1 cellular context compared by ENCODE assay signal in the genomic region with DNA sequence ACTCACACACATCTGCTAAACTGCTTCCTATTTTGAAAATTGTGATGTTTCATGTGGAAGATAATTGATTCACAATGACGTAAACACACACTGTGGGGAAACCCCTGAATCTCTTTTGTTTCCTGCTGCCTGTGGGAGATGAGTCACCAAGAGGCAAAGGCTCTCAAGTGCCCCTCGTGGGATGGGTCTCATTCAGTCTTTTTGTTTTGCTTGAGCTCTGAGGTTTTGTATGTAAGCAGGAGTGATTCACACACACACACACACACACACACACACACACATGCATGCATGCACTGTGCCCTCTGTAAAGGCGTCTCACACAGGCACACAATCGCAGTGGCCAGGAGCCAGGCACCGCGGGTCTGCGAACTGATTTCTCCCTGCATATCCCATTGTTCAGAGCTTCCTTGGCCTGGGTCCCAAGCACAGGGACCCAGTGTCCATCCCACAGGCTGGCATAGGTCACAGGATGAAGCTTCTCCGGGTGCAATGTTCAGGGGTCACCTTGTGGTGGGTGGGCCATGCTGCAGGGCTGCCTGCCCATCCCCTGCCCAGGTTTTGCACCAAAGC.
TF ChIP-seq lines count a peak whose summit lies in the region.

No MANE protein-coding gene starts in this region.

TF ChIP-seq in GM12878, 131 proteins besides CTCF, POLR2A, EP300 and RAD21 (continued from another document):
- TF ChIP-seq IRF4 (IDR thresholded peaks at IDR 0.05; ENCODE audit: low read depth, low read length) (peak; percentile 64), ZNF207 (IDR thresholded peaks at IDR 0.05; ENCODE audit: borderline replicate concordance) (no peak; the same call in 1 of the 2 replicates), CREB1 (IDR thresholded peaks at IDR 0.05; ENCODE audit: low read depth) (peak; percentile 88), TCF7 (IDR thresholded peaks at IDR 0.05; ENCODE audit: borderline replicate concordance) (no peak), EGR1 (IDR thresholded peaks at IDR 0.05; ENCODE audit: borderline replicate concordance in 1 of 2, low read depth in 2 of 2, low read length in 2 of 2) (no peak), ZNF217 (IDR thresholded peaks at IDR 0.05) (no peak), ZBTB40 (IDR thresholded peaks at IDR 0.05; ENCODE audit: borderline replicate concordance) (no peak), CHD4 (IDR thresholded peaks at IDR 0.05) (no peak), MTA2 (IDR thresholded peaks at IDR 0.05; ENCODE audit: low read depth) (peak; percentile 95), BMI1 (IDR thresholded peaks at IDR 0.05; ENCODE audit: borderline replicate concordance) (peak; percentile 61), MLLT1 (IDR thresholded peaks at IDR 0.05) (0 out of 2 replicates have a peak, but pooled peaks have one; percentile 30), ZBTB4 (CRISPR knock-in tag; IDR thresholded peaks at IDR 0.05) (no peak), KAT2A (conservative IDR thresholded peaks at IDR 0.05; ENCODE audit: control insufficient read depth, low read depth, low read length) (no peak), SUPT20H (IDR thresholded peaks at IDR 0.05; ENCODE audit: borderline replicate concordance, control insufficient read depth, low read depth, low read length) (no peak), RELA (IDR thresholded peaks at IDR 0.05; ENCODE audit: borderline replicate concordance, partially characterized antibody) (peak; percentile 75), TAF1 (IDR thresholded peaks at IDR 0.05; ENCODE audit: borderline replicate concordance, low read depth, low read length) (no peak), GABPA (IDR thresholded peaks at IDR 0.05; ENCODE audit: low read depth) (no peak), ZNF687 (IDR thresholded peaks at IDR 0.05) (no peak), POU2F2 (IDR thresholded peaks at IDR 0.05; ENCODE audit: borderline replicate concordance, low read depth, low read length) (peak; percentile 80; the same call in 1 of the 3 replicates), FOXM1 (IDR thresholded peaks at IDR 0.05; ENCODE audit: low read depth, low read length) (no peak; the same call in 1 of the 2 replicates), ZNF274 (IDR thresholded peaks at IDR 0.05; ENCODE audit: insufficient read depth, insufficient read length) (no peak), KDM1A (IDR thresholded peaks at IDR 0.05; ENCODE audit: borderline replicate concordance) (no peak), SIN3A (IDR thresholded peaks at IDR 0.05; ENCODE audit: low read depth, low read length) (no peak), RBBP5 (conservative IDR thresholded peaks at IDR 0.05) (no peak), IKZF2 (IDR thresholded peaks at IDR 0.05) (peak; percentile 79 to 85), CBFB (IDR thresholded peaks at IDR 0.05; ENCODE audit: low read depth) (no peak), NFXL1 (IDR thresholded peaks at IDR 0.05; ENCODE audit: borderline replicate concordance) (no peak), RFX5 (IDR thresholded peaks at IDR 0.05; ENCODE audit: low read depth, low read length) (no peak), RUNX3 (IDR thresholded peaks at IDR 0.05; ENCODE audit: low read length) (peak; percentile 60; the same call in 1 of the 2 replicates), SIX5 (IDR thresholded peaks at IDR 0.05; ENCODE audit: low read depth, low read length, severe bottlenecking) (no peak), CREM (IDR thresholded peaks at IDR 0.05; ENCODE audit: low read depth) (peak; percentile 86)
- TF ChIP-seq, protein P1, sequence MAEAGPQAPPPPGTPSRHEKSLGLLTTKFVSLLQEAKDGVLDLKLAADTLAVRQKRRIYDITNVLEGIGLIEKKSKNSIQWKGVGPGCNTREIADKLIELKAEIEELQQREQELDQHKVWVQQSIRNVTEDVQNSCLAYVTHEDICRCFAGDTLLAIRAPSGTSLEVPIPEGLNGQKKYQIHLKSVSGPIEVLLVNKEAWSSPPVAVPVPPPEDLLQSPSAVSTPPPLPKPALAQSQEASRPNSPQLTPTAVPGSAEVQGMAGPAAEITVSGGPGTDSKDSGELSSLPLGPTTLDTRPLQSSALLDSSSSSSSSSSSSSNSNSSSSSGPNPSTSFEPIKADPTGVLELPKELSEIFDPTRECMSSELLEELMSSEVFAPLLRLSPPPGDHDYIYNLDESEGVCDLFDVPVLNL (IDR thresholded peaks at IDR 0.05; ENCODE audit: low read depth, low read length), result no peak
- TF ChIP-seq, protein P2, sequence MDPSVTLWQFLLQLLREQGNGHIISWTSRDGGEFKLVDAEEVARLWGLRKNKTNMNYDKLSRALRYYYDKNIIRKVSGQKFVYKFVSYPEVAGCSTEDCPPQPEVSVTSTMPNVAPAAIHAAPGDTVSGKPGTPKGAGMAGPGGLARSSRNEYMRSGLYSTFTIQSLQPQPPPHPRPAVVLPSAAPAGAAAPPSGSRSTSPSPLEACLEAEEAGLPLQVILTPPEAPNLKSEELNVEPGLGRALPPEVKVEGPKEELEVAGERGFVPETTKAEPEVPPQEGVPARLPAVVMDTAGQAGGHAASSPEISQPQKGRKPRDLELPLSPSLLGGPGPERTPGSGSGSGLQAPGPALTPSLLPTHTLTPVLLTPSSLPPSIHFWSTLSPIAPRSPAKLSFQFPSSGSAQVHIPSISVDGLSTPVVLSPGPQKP (IDR thresholded peaks at IDR 0.05; ENCODE audit: low read depth, low read length), result no peak
- TF ChIP-seq, protein P3, sequence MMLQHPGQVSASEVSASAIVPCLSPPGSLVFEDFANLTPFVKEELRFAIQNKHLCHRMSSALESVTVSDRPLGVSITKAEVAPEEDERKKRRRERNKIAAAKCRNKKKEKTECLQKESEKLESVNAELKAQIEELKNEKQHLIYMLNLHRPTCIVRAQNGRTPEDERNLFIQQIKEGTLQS (IDR thresholded peaks at IDR 0.05; ENCODE audit: borderline replicate concordance, extremely low read depth, low read depth, low read length), result no peak
TF ChIP-seq in GM12878: peak in this region for 35.
